10 cellular contexts compared by ENCODE assay signal in genomic region chr2:221529943-221530652, GRCh38. TPM values are rescaled to one million over a fixed set of nuclear protein-coding genes. Genes with fewer than 3 reads are reported as not detected.
A peak's percentile ranks its signal among the peaks of the same experiment; 100 is the strongest.
DNase-seq lines count a peak whose midpoint lies in the region; ATAC-seq and TF ChIP-seq lines count a peak whose summit lies in the region.
"Had no signal": no experiment of that assay in that cellular context is flagged by ENCODE, and none has a peak within 500 bp of the region (broad histone marks: within the 10 kb centered on the region; RNA-seq: fewer than 3 reads in every experiment).

No MANE protein-coding gene starts in this region.

- intact Hi-C loops in activated naive CD4-positive, alpha-beta T cell treated with anti-CD3 and anti-CD28 coated beads for 36 hours (cut with micrococcal nuclease): loop anchor here (1.0 to 2.0 kb wide), 2 partner anchors 12 to 41 kb away; no protein-coding TSS in a partner anchor
- intact Hi-C loops in adrenal gland (cut with DNase I): no loop called here

- H3K27ac ChIP-seq in fibroblast of lung (ENCODE audit: insufficient read depth, low read length) (peak overlapping the region; percentile 50), suprapubic skin (peak overlapping the region; percentile 80), adrenal gland (no peak overlapping the region)
- H3K27ac ChIP-seq: KMS-11 had no signal

- no peaks in the 10 kb centered on the region for H3K27me3 Mint-ChIP-seq in activated naive CD4-positive, alpha-beta T cell treated with anti-CD3 and anti-CD28 coated beads for 36 hours (ENCODE audit: low read depth)

- H3K9me3 Mint-ChIP-seq in activated naive CD4-positive, alpha-beta T cell treated with anti-CD3 and anti-CD28 coated beads for 36 hours: no peaks in the 10 kb centered on the region

- H3K4me3 ChIP-seq in fibroblast of lung (replicated peaks in 1 of 4; ENCODE audit: control extremely low read depth in 1 of 4, insufficient read depth in 1 of 4, low read depth in 3 of 4, low read length in 4 of 4) (peak overlapping the region in 3 of 4 experiments; percentile 19 to 32 (median 27)), suprapubic skin (peak overlapping the region; percentile 27), adrenal gland (no peak overlapping the region)

- peak; percentile 20 for DNase-seq in activated naive CD4-positive, alpha-beta T cell treated with anti-CD3 and anti-CD28 coated beads for 36 hours
- no peak for DNase-seq in activated naive CD4-positive, alpha-beta T cell treated with anti-CD3 and anti-CD28 coated beads, Interleukin-2, amount 50 U/mL, for 16 hours
- DNase-seq in fibroblast of lung (ENCODE audit: low read depth in 2 of 2) (peak; percentile 80 to 92), suprapubic skin (ENCODE audit: low spot score in 2 of 2) (no peak), OCI-M2 (lab: John Stamatoyannopoulos, UW; ENCODE audit: unreplicated experiment) (no peak), adrenal gland (no peak)
- no peak for DNase-seq in activated CD8-positive, alpha-beta memory T cell treated with anti-CD3 and anti-CD28 coated beads, Interleukin-2, amount 50 U/mL, for 48 hours
- DNase-seq: erythroblast had no signal

- WGBS in suprapubic skin: 29% methylated on average over 10 of the region's 10 CpGs
- WGBS in adrenal gland, 4 donors: 67 to 72% (median 70%) methylated on average over 10 of the region's 10 CpGs

- peak overlapping the region; percentile 1 for H2AFZ ChIP-seq in fibroblast of lung (ENCODE audit: low read length)

- H3K79me2 ChIP-seq in fibroblast of lung (ENCODE audit: control insufficient read depth, insufficient read depth, low read length): peaks cover 2% of the 10 kb centered on the region

- H3K4me3 Mint-ChIP-seq in activated naive CD4-positive, alpha-beta T cell treated with anti-CD3 and anti-CD28 coated beads for 36 hours: peak overlapping the region; percentile 55

- H3K36me3 ChIP-seq in fibroblast of lung (ENCODE audit: control insufficient read depth, insufficient read depth, low read length): no peaks in the 10 kb centered on the region
- no peaks in the 10 kb centered on the region for H3K36me3 ChIP-seq in suprapubic skin
- no peaks in the 10 kb centered on the region for H3K36me3 ChIP-seq in adrenal gland (replicated peaks in 1 of 2)

- H4K20me1 ChIP-seq in fibroblast of lung (ENCODE audit: control insufficient read depth, extremely low read depth, insufficient read depth, low read length): no peaks in the 10 kb centered on the region

- no peak for TF ChIP-seq CTCF in fibroblast of lung (conservative IDR thresholded peaks at IDR 0.05 in 1 of 2, IDR thresholded peaks at IDR 0.05 in 1 of 2; ENCODE audit: low read depth in 1 of 2, low read length in 2 of 2)
- no peak for TF ChIP-seq CTCF in suprapubic skin (IDR thresholded peaks at IDR 0.05)
- TF ChIP-seq CTCF in adrenal gland (IDR thresholded peaks at IDR 0.05): no peak

- H3K4me1 ChIP-seq in fibroblast of lung (ENCODE audit: control insufficient read depth, extremely low read depth, insufficient read depth, low read length) (peaks cover 10% of the 10 kb centered on the region), suprapubic skin (peaks cover 52% of the 10 kb centered on the region), adrenal gland (replicated peaks in 1 of 2) (no peaks in the 10 kb centered on the region)

- H3K9ac ChIP-seq in fibroblast of lung (ENCODE audit: insufficient read depth, low read length): no peak overlapping the region
- H3K9ac ChIP-seq: KMS-11 had no signal

- H3K4me2 ChIP-seq in fibroblast of lung (ENCODE audit: extremely low read depth, insufficient read depth, low read length): peak overlapping the region; percentile 70
- H3K4me2 ChIP-seq: KMS-11 had no signal

- H3K27me3 ChIP-seq in fibroblast of lung (ENCODE audit: control insufficient read depth, insufficient read depth, low read length): no peaks in the 10 kb centered on the region
- H3K27me3 ChIP-seq in suprapubic skin: no peaks in the 10 kb centered on the region
- no peaks in the 10 kb centered on the region for H3K27me3 ChIP-seq in adrenal gland

- peak overlapping the region; percentile 78 for H3K27ac Mint-ChIP-seq in activated naive CD4-positive, alpha-beta T cell treated with anti-CD3 and anti-CD28 coated beads for 36 hours

- TF ChIP-seq POLR2A in suprapubic skin (IDR thresholded peaks at IDR 0.05) (no peak), adrenal gland (IDR thresholded peaks at IDR 0.05) (no peak)

- CTCF ChIA-PET in activated naive CD4-positive, alpha-beta T cell treated with anti-CD3 and anti-CD28 coated beads for 36 hours (lab: Charles Lee): interaction anchor here (1.1 kb wide), 1 partner anchor 17 kb away, joined by 4 read pairs; no protein-coding TSS in a partner anchor

- no peaks in the 10 kb centered on the region for H3K36me3 Mint-ChIP-seq in activated naive CD4-positive, alpha-beta T cell treated with anti-CD3 and anti-CD28 coated beads for 36 hours (ENCODE audit: low read depth)

- H3K9me3 ChIP-seq in fibroblast of lung (ENCODE audit: control insufficient read depth, insufficient read depth, low read depth, low read length): no peaks in the 10 kb centered on the region
- no peaks in the 10 kb centered on the region for H3K9me3 ChIP-seq in suprapubic skin
- no peaks in the 10 kb centered on the region for H3K9me3 ChIP-seq in adrenal gland (replicated peaks in 1 of 3)

- no peak for TF ChIP-seq EP300 in suprapubic skin (IDR thresholded peaks at IDR 0.05)

- peak; percentile 54; the same call in 2 of the 3 replicates for ATAC-seq in SK-N-SH treated with all-trans-retinoic acid at 6 μM for 48 hours

- H3K4me1 Mint-ChIP-seq in activated naive CD4-positive, alpha-beta T cell treated with anti-CD3 and anti-CD28 coated beads for 36 hours (ENCODE audit: low read depth): peaks cover 40% of the 10 kb centered on the region

TF ChIP-seq in SK-N-SH treated with all-trans-retinoic acid at 6 μM for 48 hours, 23 proteins besides CTCF, POLR2A, EP300 and RAD21 (continues in another document):
- TF ChIP-seq SNAI2 (CRISPR knock-in tag; IDR thresholded peaks at IDR 0.05): no peak
- TF ChIP-seq PPARA (CRISPR knock-in tag; IDR thresholded peaks at IDR 0.05; ENCODE audit: borderline replicate concordance): no peak
- TF ChIP-seq POU6F1 (CRISPR knock-in tag; IDR thresholded peaks at IDR 0.05; ENCODE audit: borderline replicate concordance, low read depth): no peak
- TF ChIP-seq ESRRG (CRISPR knock-in tag; IDR thresholded peaks at IDR 0.05): no peak
- TF ChIP-seq TOX (CRISPR knock-in tag; IDR thresholded peaks at IDR 0.05; ENCODE audit: borderline replicate concordance): no peak
- no peak for TF ChIP-seq TSHZ2 (CRISPR knock-in tag; IDR thresholded peaks at IDR 0.05)
- TF ChIP-seq CSRNP3 (CRISPR knock-in tag; IDR thresholded peaks at IDR 0.05): no peak

RNA-seq across cellular contexts. Expression of gene EPHA4, which starts 42.0 kb away (rescaled TPM):
- total RNA-seq in activated naive CD4-positive, alpha-beta T cell treated with anti-CD3 and anti-CD28 coated beads for 36 hours: 1 to 10 TPM; 1.3 to 3.0 TPM
- 12.8 and 21.0 TPM in 2 replicates for total RNA-seq in fibroblast of lung
- polyA plus RNA-seq in fibroblast of lung: 9.6 and 16.4 TPM in 2 replicates
- 7.5 and 10.2 TPM in 2 replicates for polyA plus RNA-seq in fibroblast of lung (2012)
- 32.6 and 53.8 TPM in 2 replicates for polyA minus RNA-seq in fibroblast of lung (ENCODE audit: low replicate concordance)
- 10 to 100 TPM; 49.9 to 70.6 (median 67.8) TPM for total RNA-seq in suprapubic skin
- 10 to 100 TPM in 6 of 8 donors, 1 to 10 TPM in 2; 3.0 to 37.2 (median 13.1) TPM for total RNA-seq in adrenal gland
- polyA plus RNA-seq in adrenal gland: 1 to 10 TPM; 3.8 to 6.4 (median 4.0) TPM

Comparison
In these comparisons a context has a peak if more than half of its experiments do, and no peak if none do; other contexts are left out.
1. DNase-seq: peak in activated naive CD4-positive, alpha-beta T cell treated with anti-CD3 and anti-CD28 coated beads for 36 hours (single experiment) and fibroblast of lung (2 of 2); none in activated naive CD4-positive, alpha-beta T cell treated with anti-CD3 and anti-CD28 coated beads, Interleukin-2, amount 50 U/mL, for 16 hours (single experiment), suprapubic skin (0 of 2), activated CD8-positive, alpha-beta memory T cell treated with anti-CD3 and anti-CD28 coated beads, Interleukin-2, amount 50 U/mL, for 48 hours (single experiment), OCI-M2 (single experiment) and adrenal gland (0 of 7).
2. H3K27ac ChIP-seq: peak in fibroblast of lung (single experiment) and suprapubic skin (single experiment); none in adrenal gland (0 of 5).
3. H3K4me3 ChIP-seq: peak in fibroblast of lung (3 of 4) and suprapubic skin (single experiment); none in adrenal gland (0 of 4).